Comparison of ENCODE assay signal across 1 cellular context in the genomic region with DNA sequence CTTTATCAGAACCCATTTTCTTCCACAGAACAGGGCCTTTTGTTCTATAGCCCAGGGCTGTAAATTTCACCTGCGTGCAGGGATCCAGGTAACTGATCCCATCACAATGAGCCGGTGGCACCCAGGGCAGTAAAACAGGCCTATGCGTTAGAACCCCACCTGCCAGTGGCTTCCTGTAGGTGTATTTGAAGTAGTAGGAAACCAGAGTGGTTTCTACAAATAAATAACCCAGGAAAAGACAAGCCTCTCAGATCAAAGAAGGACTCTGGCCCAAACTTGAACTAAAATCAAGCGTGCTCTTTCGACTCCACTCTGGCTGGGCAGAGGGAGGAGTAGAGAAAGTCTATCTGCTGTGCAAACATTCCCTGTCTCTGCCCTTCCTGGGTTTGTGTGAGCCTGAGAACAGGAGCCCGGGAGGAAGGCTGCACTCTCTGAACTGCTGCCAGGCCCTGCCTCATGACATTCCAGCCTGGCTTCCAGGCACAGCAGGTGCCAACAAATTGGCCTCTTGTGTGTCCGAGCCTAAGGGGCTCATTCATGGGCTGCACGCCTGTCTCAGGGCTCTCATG.
TF ChIP-seq lines count a peak whose summit lies in the region.

No MANE protein-coding gene starts in this region.

TF ChIP-seq in HepG2, 621 proteins besides CTCF, POLR2A, EP300 and RAD21 (continued from another document and continues in another):
- TF ChIP-seq ZNF331 (CRISPR knock-in tag; IDR thresholded peaks at IDR 0.05) (peak; percentile 83), KLF13 (CRISPR knock-in tag; IDR thresholded peaks at IDR 0.05) (no peak), BCL6 (CRISPR knock-in tag; IDR thresholded peaks at IDR 0.05) (peak; percentile 96), ZNF256 (CRISPR knock-in tag; conservative IDR thresholded peaks at IDR 0.05) (no peak), ZNF34 (CRISPR knock-in tag; IDR thresholded peaks at IDR 0.05; ENCODE audit: borderline replicate concordance) (0 out of 2 replicates have a peak, but pooled peaks have one; percentile 56), ZSCAN9 (CRISPR knock-in tag; IDR thresholded peaks at IDR 0.05; ENCODE audit: borderline replicate concordance) (no peak), NONO (IDR thresholded peaks at IDR 0.05) (no peak), NONO (CRISPR knock-in tag; conservative IDR thresholded peaks at IDR 0.05) (peak; percentile 66), TARDBP (CRISPR knock-in tag; IDR thresholded peaks at IDR 0.05) (peak; percentile 80), PHB2 (IDR thresholded peaks at IDR 0.05; ENCODE audit: partially characterized antibody) (no peak), FOXM1 (CRISPR knock-in tag; IDR thresholded peaks at IDR 0.05) (no peak), SKI (IDR thresholded peaks at IDR 0.05; ENCODE audit: partially characterized antibody) (peak; percentile 60), ZNF672 (CRISPR knock-in tag; IDR thresholded peaks at IDR 0.05) (no peak), THYN1 (CRISPR knock-in tag; IDR thresholded peaks at IDR 0.05; ENCODE audit: borderline replicate concordance, low read depth) (no peak), ZNF691 (CRISPR knock-in tag; IDR thresholded peaks at IDR 0.05; ENCODE audit: borderline replicate concordance, low read depth) (peak; percentile 66; the same call in 1 of the 2 replicates), CENPX (CRISPR knock-in tag; IDR thresholded peaks at IDR 0.05) (no peak), MAX (IDR thresholded peaks at IDR 0.05) (peak; percentile 76), ZNF143 (CRISPR knock-in tag; IDR thresholded peaks at IDR 0.05) (no peak), ETV6 (CRISPR knock-in tag; conservative IDR thresholded peaks at IDR 0.05) (no peak), ZNF768 (CRISPR knock-in tag; IDR thresholded peaks at IDR 0.05) (peak; percentile 98), ZNF431 (CRISPR knock-in tag; IDR thresholded peaks at IDR 0.05; ENCODE audit: borderline replicate concordance, low read depth) (0 out of 2 replicates have a peak, but pooled peaks have one; percentile 37), ZNF773 (CRISPR knock-in tag; IDR thresholded peaks at IDR 0.05; ENCODE audit: borderline replicate concordance) (no peak), PATZ1 (CRISPR knock-in tag; IDR thresholded peaks at IDR 0.05) (0 out of 2 replicates have a peak, but pooled peaks have one; percentile 46), ZNF883 (CRISPR knock-in tag; IDR thresholded peaks at IDR 0.05; ENCODE audit: not compliant biosample characterization) (no peak), ZNF605 (CRISPR knock-in tag; IDR thresholded peaks at IDR 0.05) (peak; percentile 63; the same call in 1 of the 2 replicates), ZNF33A (CRISPR knock-in tag; IDR thresholded peaks at IDR 0.05; ENCODE audit: borderline replicate concordance) (no peak), ISL2 (CRISPR knock-in tag; IDR thresholded peaks at IDR 0.05) (peak; percentile 93), YY1 (IDR thresholded peaks at IDR 0.05; ENCODE audit: insufficient read depth, insufficient replicate concordance, low read depth, low read length) (no peak), AGO1 (IDR thresholded peaks at IDR 0.05; ENCODE audit: low read depth, low read length, poor library complexity, severe bottlenecking) (no peak), GATAD2A (CRISPR knock-in tag; IDR thresholded peaks at IDR 0.05) (peak; percentile 83), IRF9 (CRISPR knock-in tag; IDR thresholded peaks at IDR 0.05; ENCODE audit: borderline replicate concordance) (no peak), MTA1 (CRISPR knock-in tag; IDR thresholded peaks at IDR 0.05; ENCODE audit: borderline replicate concordance) (peak; percentile 78), AGO2 (optimal IDR thresholded peaks at IDR 0.05; ENCODE audit: low read depth, low read length) (no peak), JUNB (CRISPR knock-in tag; IDR thresholded peaks at IDR 0.05; ENCODE audit: borderline replicate concordance) (no peak), ZNF44 (CRISPR knock-in tag; IDR thresholded peaks at IDR 0.05) (no peak), RERE (CRISPR knock-in tag; IDR thresholded peaks at IDR 0.05; ENCODE audit: low read depth) (peak; percentile 60), ZNF737 (CRISPR knock-in tag; IDR thresholded peaks at IDR 0.05; ENCODE audit: borderline replicate concordance) (no peak), ZFP82 (CRISPR knock-in tag; IDR thresholded peaks at IDR 0.05; ENCODE audit: borderline replicate concordance) (no peak), ZNF563 (CRISPR knock-in tag; IDR thresholded peaks at IDR 0.05) (peak; percentile 50; the same call in 1 of the 2 replicates), ZNF432 (CRISPR knock-in tag; IDR thresholded peaks at IDR 0.05; ENCODE audit: borderline replicate concordance) (no peak), BHLHE40 (IDR thresholded peaks at IDR 0.05; ENCODE audit: low read length) (peak; percentile 16; the same call in 1 of the 2 replicates), SMAD1 (CRISPR knock-in tag; IDR thresholded peaks at IDR 0.05; ENCODE audit: borderline replicate concordance, low read depth) (no peak), ZFY (CRISPR knock-in tag; IDR thresholded peaks at IDR 0.05) (peak; percentile 62), ZNF33B (CRISPR knock-in tag; IDR thresholded peaks at IDR 0.05) (no peak), MED13 (CRISPR knock-in tag; IDR thresholded peaks at IDR 0.05) (peak; percentile 79; the same call in 1 of the 2 replicates), MEIS1 (CRISPR knock-in tag; IDR thresholded peaks at IDR 0.05; ENCODE audit: borderline replicate concordance) (peak; percentile 31; the same call in 1 of the 2 replicates)
- TF ChIP-seq, protein P1, sequence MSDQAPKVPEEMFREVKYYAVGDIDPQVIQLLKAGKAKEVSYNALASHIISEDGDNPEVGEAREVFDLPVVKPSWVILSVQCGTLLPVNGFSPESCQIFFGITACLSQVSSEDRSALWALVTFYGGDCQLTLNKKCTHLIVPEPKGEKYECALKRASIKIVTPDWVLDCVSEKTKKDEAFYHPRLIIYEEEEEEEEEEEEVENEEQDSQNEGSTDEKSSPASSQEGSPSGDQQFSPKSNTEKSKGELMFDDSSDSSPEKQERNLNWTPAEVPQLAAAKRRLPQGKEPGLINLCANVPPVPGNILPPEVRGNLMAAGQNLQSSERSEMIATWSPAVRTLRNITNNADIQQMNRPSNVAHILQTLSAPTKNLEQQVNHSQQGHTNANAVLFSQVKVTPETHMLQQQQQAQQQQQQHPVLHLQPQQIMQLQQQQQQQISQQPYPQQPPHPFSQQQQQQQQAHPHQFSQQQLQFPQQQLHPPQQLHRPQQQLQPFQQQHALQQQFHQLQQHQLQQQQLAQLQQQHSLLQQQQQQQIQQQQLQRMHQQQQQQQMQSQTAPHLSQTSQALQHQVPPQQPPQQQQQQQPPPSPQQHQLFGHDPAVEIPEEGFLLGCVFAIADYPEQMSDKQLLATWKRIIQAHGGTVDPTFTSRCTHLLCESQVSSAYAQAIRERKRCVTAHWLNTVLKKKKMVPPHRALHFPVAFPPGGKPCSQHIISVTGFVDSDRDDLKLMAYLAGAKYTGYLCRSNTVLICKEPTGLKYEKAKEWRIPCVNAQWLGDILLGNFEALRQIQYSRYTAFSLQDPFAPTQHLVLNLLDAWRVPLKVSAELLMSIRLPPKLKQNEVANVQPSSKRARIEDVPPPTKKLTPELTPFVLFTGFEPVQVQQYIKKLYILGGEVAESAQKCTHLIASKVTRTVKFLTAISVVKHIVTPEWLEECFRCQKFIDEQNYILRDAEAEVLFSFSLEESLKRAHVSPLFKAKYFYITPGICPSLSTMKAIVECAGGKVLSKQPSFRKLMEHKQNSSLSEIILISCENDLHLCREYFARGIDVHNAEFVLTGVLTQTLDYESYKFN (CRISPR knock-in tag; conservative IDR thresholded peaks at IDR 0.05), result peak; percentile 91
- TF ChIP-seq, protein P2, sequence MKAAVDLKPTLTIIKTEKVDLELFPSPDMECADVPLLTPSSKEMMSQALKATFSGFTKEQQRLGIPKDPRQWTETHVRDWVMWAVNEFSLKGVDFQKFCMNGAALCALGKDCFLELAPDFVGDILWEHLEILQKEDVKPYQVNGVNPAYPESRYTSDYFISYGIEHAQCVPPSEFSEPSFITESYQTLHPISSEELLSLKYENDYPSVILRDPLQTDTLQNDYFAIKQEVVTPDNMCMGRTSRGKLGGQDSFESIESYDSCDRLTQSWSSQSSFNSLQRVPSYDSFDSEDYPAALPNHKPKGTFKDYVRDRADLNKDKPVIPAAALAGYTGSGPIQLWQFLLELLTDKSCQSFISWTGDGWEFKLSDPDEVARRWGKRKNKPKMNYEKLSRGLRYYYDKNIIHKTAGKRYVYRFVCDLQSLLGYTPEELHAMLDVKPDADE (CRISPR knock-in tag; IDR thresholded peaks at IDR 0.05), result no peak
- TF ChIP-seq, protein P3, sequence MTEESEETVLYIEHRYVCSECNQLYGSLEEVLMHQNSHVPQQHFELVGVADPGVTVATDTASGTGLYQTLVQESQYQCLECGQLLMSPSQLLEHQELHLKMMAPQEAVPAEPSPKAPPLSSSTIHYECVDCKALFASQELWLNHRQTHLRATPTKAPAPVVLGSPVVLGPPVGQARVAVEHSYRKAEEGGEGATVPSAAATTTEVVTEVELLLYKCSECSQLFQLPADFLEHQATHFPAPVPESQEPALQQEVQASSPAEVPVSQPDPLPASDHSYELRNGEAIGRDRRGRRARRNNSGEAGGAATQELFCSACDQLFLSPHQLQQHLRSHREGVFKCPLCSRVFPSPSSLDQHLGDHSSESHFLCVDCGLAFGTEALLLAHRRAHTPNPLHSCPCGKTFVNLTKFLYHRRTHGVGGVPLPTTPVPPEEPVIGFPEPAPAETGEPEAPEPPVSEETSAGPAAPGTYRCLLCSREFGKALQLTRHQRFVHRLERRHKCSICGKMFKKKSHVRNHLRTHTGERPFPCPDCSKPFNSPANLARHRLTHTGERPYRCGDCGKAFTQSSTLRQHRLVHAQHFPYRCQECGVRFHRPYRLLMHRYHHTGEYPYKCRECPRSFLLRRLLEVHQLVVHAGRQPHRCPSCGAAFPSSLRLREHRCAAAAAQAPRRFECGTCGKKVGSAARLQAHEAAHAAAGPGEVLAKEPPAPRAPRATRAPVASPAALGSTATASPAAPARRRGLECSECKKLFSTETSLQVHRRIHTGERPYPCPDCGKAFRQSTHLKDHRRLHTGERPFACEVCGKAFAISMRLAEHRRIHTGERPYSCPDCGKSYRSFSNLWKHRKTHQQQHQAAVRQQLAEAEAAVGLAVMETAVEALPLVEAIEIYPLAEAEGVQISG (CRISPR knock-in tag; IDR thresholded peaks at IDR 0.05), result peak; percentile 73
